ENCODE assay signal across 20 cellular contexts in the genomic region with DNA sequence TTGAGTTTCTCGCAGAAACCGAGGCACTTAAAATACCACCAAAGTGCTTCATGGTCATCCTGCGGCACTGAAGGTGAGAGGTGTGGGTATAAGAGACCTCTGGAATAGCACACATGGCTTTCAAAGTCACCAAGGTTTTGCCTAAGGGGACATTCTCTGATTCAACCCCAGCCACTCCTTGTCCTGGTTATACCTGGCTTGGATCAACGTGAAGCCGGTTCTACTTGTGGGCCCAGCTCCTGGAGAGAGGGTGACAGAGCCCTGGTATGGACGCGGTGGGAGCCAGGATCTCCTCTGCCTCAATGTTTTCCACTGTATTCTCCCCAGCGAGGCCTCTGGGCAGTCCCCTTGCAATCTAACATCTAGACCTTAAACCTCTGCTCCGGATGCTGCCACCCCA.
"Had no signal": no experiment of that assay in that cellular context is flagged by ENCODE, and none has a peak within 500 bp of the region (broad histone marks: within the 10 kb centered on the region; RNA-seq: fewer than 3 reads in every experiment).

No MANE protein-coding gene starts in this region.

- H3K9ac ChIP-seq: neural progenitor cell had no signal

- H3K4me3 ChIP-seq: heart left ventricle, neural progenitor cell, pancreas, stomach, thoracic aorta, transverse colon, uterus had no signal

- H3K36me3 Mint-ChIP-seq: mesothelial cell of epicardium, natural killer cell, neural progenitor cell had no signal

- H3K4me3 Mint-ChIP-seq: endodermal cell, mesothelial cell of epicardium, natural killer cell, neural progenitor cell had no signal

- H3K9me3 Mint-ChIP-seq: endodermal cell, mesothelial cell of epicardium, natural killer cell had no signal

- DNase-seq: dermis blood vessel endothelial cell; heart left ventricle; hippocampal formation; kidney glomerular epithelial cell; natural killer cell; occipital lobe; pancreas; right cardiac atrium; small intestine; stimulated activated CD4-positive, alpha-beta T cell treated with anti-CD3 and anti-CD28 coated beads, Interleukin-12 subunit alpha, Interleukin-12 subunit beta, amount 100 ng/mL, for 4 hours; stimulated activated naive CD4-positive, alpha-beta T cell; stomach; substantia nigra; transverse colon; uterus had no signal

- H3K9me3 ChIP-seq: heart left ventricle, pancreas, stomach, thoracic aorta, transverse colon, uterus had no signal

- H3K36me3 ChIP-seq: heart left ventricle, neural progenitor cell, pancreas, stomach, thoracic aorta, transverse colon, uterus had no signal

- H3K27ac Mint-ChIP-seq: endodermal cell, mesothelial cell of epicardium, natural killer cell, neural progenitor cell, progenitor cell of endocrine pancreas had no signal

- H2AFZ ChIP-seq: neural progenitor cell had no signal

- ATAC-seq: heart left ventricle, natural killer cell, pancreas, right cardiac atrium had no signal

- H3K4me1 ChIP-seq: heart left ventricle, pancreas, uterus had no signal

- H3K27ac ChIP-seq: heart left ventricle, neural progenitor cell, pancreas, stomach, thoracic aorta, transverse colon, uterus had no signal

- H3K27me3 ChIP-seq: neural progenitor cell, pancreas, transverse colon, uterus had no signal

- H3K4me2 ChIP-seq: neural progenitor cell had no signal
